In genomic region chr2:66463206-66463605, GRCh38 we compare ENCODE assay signal across 10 cellular contexts. TPM values are rescaled to one million over a fixed set of nuclear protein-coding genes. Genes with fewer than 3 reads are reported as not detected.
"Had no signal": no experiment of that assay in that cellular context is flagged by ENCODE, and none has a peak within 500 bp of the region (broad histone marks: within the 10 kb centered on the region; RNA-seq: fewer than 3 reads in every experiment).

No MANE protein-coding gene starts in this region.

- H3K9me3 Mint-ChIP-seq: activated B cell treated with CpG ODN at 0.5 μM for 24 hours; activated CD4-positive, alpha-beta T cell treated with anti-CD3 and anti-CD28 coated beads, Interleukin-2, amount 10 ng/mL, durations not matched to agents 7 days and 5 days; activated naive CD4-positive, alpha-beta T cell treated with anti-CD3 and anti-CD28 coated beads for 36 hours; natural killer cell had no signal

- H3K4me3 Mint-ChIP-seq: activated B cell treated with CpG ODN at 0.5 μM for 24 hours; activated CD4-positive, alpha-beta T cell treated with anti-CD3 and anti-CD28 coated beads, Interleukin-2, amount 10 ng/mL, durations not matched to agents 7 days and 5 days; activated naive CD4-positive, alpha-beta T cell treated with anti-CD3 and anti-CD28 coated beads for 36 hours; activated T-helper 17 cell treated with anti-CD3 and anti-CD28 coated beads, Interleukin-2, amount 50 U/mL, for 72 hours; central memory CD8-positive, alpha-beta T cell; natural killer cell; T-helper 17 cell had no signal

- H3K36me3 ChIP-seq: ovary had no signal

- ATAC-seq: activated T-helper 17 cell treated with anti-CD3 and anti-CD28 coated beads, Interleukin-2, amount 50 U/mL, for 72 hours; natural killer cell; T-helper 17 cell had no signal

- H3K27me3 Mint-ChIP-seq: activated CD4-positive, alpha-beta T cell treated with anti-CD3 and anti-CD28 coated beads, Interleukin-2, amount 10 ng/mL, durations not matched to agents 7 days and 5 days; central memory CD8-positive, alpha-beta T cell had no signal

- H3K36me3 Mint-ChIP-seq: natural killer cell had no signal

- H3K27ac Mint-ChIP-seq: activated B cell treated with CpG ODN at 0.5 μM for 24 hours; activated CD4-positive, alpha-beta T cell treated with anti-CD3 and anti-CD28 coated beads, Interleukin-2, amount 10 ng/mL, durations not matched to agents 7 days and 5 days; activated naive CD4-positive, alpha-beta T cell treated with anti-CD3 and anti-CD28 coated beads for 36 hours; activated T-helper 17 cell treated with anti-CD3 and anti-CD28 coated beads, Interleukin-2, amount 50 U/mL, for 72 hours; natural killer cell; T-helper 17 cell had no signal

- H3K27me3 ChIP-seq: ovary had no signal

- H3K4me3 ChIP-seq: ovary had no signal

- H3K27ac ChIP-seq: ovary had no signal

- DNase-seq: activated B cell treated with CpG ODN at 0.5 μM for 24 hours; activated CD4-positive, alpha-beta T cell treated with anti-CD3 and anti-CD28 coated beads, Interleukin-2, amount 10 ng/mL, durations not matched to agents 7 days and 5 days; activated CD8-positive, alpha-beta memory T cell treated with anti-CD3 and anti-CD28 coated beads for 24 hours; activated naive CD4-positive, alpha-beta T cell treated with anti-CD3 and anti-CD28 coated beads for 36 hours; kidney glomerular epithelial cell; natural killer cell; ovary; T-helper 17 cell had no signal

- H3K9me3 ChIP-seq: ovary had no signal

- H3K4me1 Mint-ChIP-seq: activated B cell treated with CpG ODN at 0.5 μM for 24 hours; activated CD4-positive, alpha-beta T cell treated with anti-CD3 and anti-CD28 coated beads, Interleukin-2, amount 10 ng/mL, durations not matched to agents 7 days and 5 days; activated T-helper 17 cell treated with anti-CD3 and anti-CD28 coated beads, Interleukin-2, amount 50 U/mL, for 72 hours; central memory CD8-positive, alpha-beta T cell; natural killer cell; T-helper 17 cell had no signal

RNA-seq across cellular contexts. Expression of gene MEIS1, which starts 28.3 kb away (rescaled TPM):
- total RNA-seq: activated B cell treated with CpG ODN at 0.5 μM for 24 hours; activated CD4-positive, alpha-beta T cell treated with anti-CD3 and anti-CD28 coated beads, Interleukin-2, amount 10 ng/mL, durations not matched to agents 7 days and 5 days; activated naive CD4-positive, alpha-beta T cell treated with anti-CD3 and anti-CD28 coated beads for 36 hours; activated T-helper 17 cell treated with anti-CD3 and anti-CD28 coated beads, Interleukin-2, amount 50 U/mL, for 72 hours had no signal
